11 cellular contexts compared by ENCODE assay signal in genomic region chr1:6358144-6358624, GRCh38. TPM values are rescaled to one million over a fixed set of nuclear protein-coding genes. Genes with fewer than 3 reads are reported as not detected.
DNase-seq lines count a peak whose midpoint lies in the region; ATAC-seq, FAIRE-seq and TF ChIP-seq lines count a peak whose summit lies in the region.
"Had no signal": no experiment of that assay in that cellular context is flagged by ENCODE, and none has a peak within 500 bp of the region (broad histone marks: within the 10 kb centered on the region; RNA-seq: fewer than 3 reads in every experiment).

No MANE protein-coding gene starts in this region.

- 27 to 44% (median 36%) methylated on average over 9 to 10 of the region's 10 CpGs for WGBS in small intestine, 3 donors

- no peaks in the 10 kb centered on the region for H3K27me3 ChIP-seq in small intestine (ENCODE audit: control insufficient read depth in 2 of 2, insufficient read depth in 2 of 2, low read length in 2 of 2)

- H3K27ac ChIP-seq in small intestine (ENCODE audit: low read depth in 1 of 2, low read length in 1 of 2): peak overlapping the region; percentile 95 to 96

- peaks cover 12 to 24% of the 10 kb centered on the region in 2 donors for H3K4me1 ChIP-seq in small intestine (ENCODE audit: control insufficient read depth in 2 of 2, insufficient read depth in 1 of 2, low read depth in 1 of 2, low read length in 1 of 2)

- H3K4me3 ChIP-seq in fibroblast of mammary gland (ENCODE audit: control insufficient read depth, low read depth, low read length) (no peak overlapping the region), small intestine (ENCODE audit: low read depth in 1 of 2, low read length in 2 of 2) (peak overlapping the region in 1 of 2 donors; percentile 3)

- DNase-seq in NCI-H526 (lab: John Stamatoyannopoulos, UW) (peak; percentile 15 to 50), NCI-H526 treated with DMSO at 0.1 percent for 48 hours (lab: John Stamatoyannopoulos, UW) (no peak), T-helper 17 cell (no peak), fibroblast of mammary gland (ENCODE audit: low read depth) (peak; percentile 21), small intestine (no peak), NCI-H345 (lab: John Stamatoyannopoulos, UW) (no peak), amygdala (lab: John Stamatoyannopoulos, UW) (no peak)
- DNase-seq: 8988T, NCI-H187 treated with DMSO at 0.1 percent for 48 hours had no signal

- TF ChIP-seq CTCF in fibroblast of mammary gland (conservative IDR thresholded peaks at IDR 0.05; ENCODE audit: control insufficient read depth, insufficient read depth, low read depth, low read length): no peak

- H3K9me3 ChIP-seq in T-helper 17 cell (ENCODE audit: control insufficient read depth, low read length, poor library complexity, severe bottlenecking) (no peaks in the 10 kb centered on the region), small intestine (ENCODE audit: control insufficient read depth, low read depth) (no peaks in the 10 kb centered on the region)

- peak overlapping the region; percentile 96 for H3K27ac Mint-ChIP-seq in T-helper 17 cell

- no peak for FAIRE-seq in small intestine (lab: Jason Lieb, UNC)

- no peaks in the 10 kb centered on the region for H3K36me3 Mint-ChIP-seq in T-helper 17 cell (ENCODE audit: low read depth)
- H3K36me3 Mint-ChIP-seq: memory B cell had no signal

- H3K36me3 ChIP-seq in small intestine (ENCODE audit: control insufficient read depth in 2 of 2, insufficient read depth in 2 of 2, low read length in 2 of 2): no peaks in the 10 kb centered on the region

- ATAC-seq in T-helper 17 cell (peak; percentile 33), HG02885 (IDR thresholded peaks at IDR 0.05; ENCODE audit: poor library complexity, unreplicated experiment) (no peak)

- peaks cover 29% of the 10 kb centered on the region for H3K4me1 Mint-ChIP-seq in T-helper 17 cell

- H3K27me3 Mint-ChIP-seq in T-helper 17 cell: no peaks in the 10 kb centered on the region
- H3K27me3 Mint-ChIP-seq: memory B cell had no signal

- H3K4me3 Mint-ChIP-seq in T-helper 17 cell: peak overlapping the region; percentile 82
- H3K4me3 Mint-ChIP-seq: memory B cell had no signal

RNA-seq across cellular contexts. Expression of gene ACOT7, which starts 35.4 kb away (rescaled TPM):
- 1 to 10 TPM; 4.9 to 7.1 TPM for total RNA-seq in T-helper 17 cell
- 10 to 100 TPM; 63.5 to 93.8 (median 83.9) TPM for polyA plus RNA-seq in small intestine

Comparison
In these comparisons a context has a peak if more than half of its experiments do, and no peak if none do; other contexts are left out.
1. DNase-seq: peak in NCI-H526 (2 of 2) and fibroblast of mammary gland (single experiment); none in NCI-H526 treated with DMSO at 0.1 percent for 48 hours (single experiment), T-helper 17 cell (0 of 3), small intestine (single experiment), NCI-H345 (single experiment) and amygdala (0 of 56).